In genomic region chr2:26187537-26188104, GRCh38 we compare ENCODE assay signal across 23 cellular contexts.
"Had no signal": no experiment of that assay in that cellular context is flagged by ENCODE, and none has a peak within 500 bp of the region (broad histone marks: within the 10 kb centered on the region; RNA-seq: fewer than 3 reads in every experiment).

No MANE protein-coding gene starts in this region.

- H3K4me1 Mint-ChIP-seq: brain had no signal

- DNase-seq: activated CD4-positive, alpha-beta T cell treated with anti-CD3 and anti-CD28 coated beads for 4 hours; activated CD8-positive, alpha-beta memory T cell treated with anti-CD3 and anti-CD28 coated beads, Interleukin-2, amount 50 U/mL, for 48 hours; activated CD8-positive, alpha-beta T cell treated with anti-CD3 and anti-CD28 coated beads, Interleukin-2, amount 10 ng/mL, durations not matched to agents 7 days and 5 days; activated effector memory CD4-positive, alpha-beta T cell treated with Interleukin-2 at 50 U/mL for 16 hours; activated naive CD4-positive, alpha-beta T cell; activated T-cell treated with anti-CD3 and anti-CD28 coated beads, Interleukin-2, amount 50 U/mL, for 1 hour; amygdala; Kasumi-1; NCI-H1105 treated with DMSO at 0.1 percent for 48 hours; NCI-H1436 treated with DMSO at 0.1 percent for 48 hours; NCI-H187; NCI-H2081; NCI-H510A treated with DMSO at 0.1 percent for 48 hours; NCI-H69; Right ventricle myocardium superior; SJCRH30 had no signal

- H3K4me1 ChIP-seq: SJCRH30 had no signal

- H3K27me3 ChIP-seq: Peyer's patch, SJCRH30 had no signal

- H3K9me3 ChIP-seq: Peyer's patch, SJCRH30 had no signal

- H3K4me3 Mint-ChIP-seq: activated CD8-positive, alpha-beta T cell treated with anti-CD3 and anti-CD28 coated beads, Interleukin-2, amount 10 ng/mL, durations not matched to agents 7 days and 5 days; brain; T-helper 1 cell treated with Interleukin-12 subunit alpha and Interleukin-12 subunit beta and Interleukin-4 antibody, amounts not matched to agents 30 μg/mL and 1 μg/mL, for 36 hours had no signal

- H3K4me3 ChIP-seq: Peyer's patch, SJCRH30 had no signal

- H3K27ac ChIP-seq: Peyer's patch, RWPE1, SJCRH30 had no signal

- H3K27ac Mint-ChIP-seq: activated CD8-positive, alpha-beta T cell treated with anti-CD3 and anti-CD28 coated beads, Interleukin-2, amount 10 ng/mL, durations not matched to agents 7 days and 5 days; T-helper 1 cell treated with Interleukin-12 subunit alpha and Interleukin-12 subunit beta and Interleukin-4 antibody, amounts not matched to agents 30 μg/mL and 1 μg/mL, for 36 hours had no signal

- FAIRE-seq: astrocyte had no signal

- H3K27me3 Mint-ChIP-seq: activated naive CD4-positive, alpha-beta T cell treated with anti-CD3 and anti-CD28 coated beads, Interleukin-2, amount 50 U/mL, for 24 hours; brain had no signal

- H3K9me3 Mint-ChIP-seq: activated naive CD4-positive, alpha-beta T cell treated with anti-CD3 and anti-CD28 coated beads, Interleukin-2, amount 50 U/mL, for 24 hours; brain; T-helper 1 cell treated with Interleukin-12 subunit alpha and Interleukin-12 subunit beta and Interleukin-4 antibody, amounts not matched to agents 30 μg/mL and 1 μg/mL, for 36 hours had no signal

- ATAC-seq: activated CD4-positive, CD25-positive, alpha-beta regulatory T cell treated with anti-CD3 and anti-CD28 coated beads, Interleukin-2, amount 50 U/mL, for 24 hours; activated CD8-positive, alpha-beta T cell treated with anti-CD3 and anti-CD28 coated beads, Interleukin-2, amount 10 ng/mL, durations not matched to agents 7 days and 5 days had no signal
